9 cellular contexts compared by ENCODE assay signal in the genomic region with DNA sequence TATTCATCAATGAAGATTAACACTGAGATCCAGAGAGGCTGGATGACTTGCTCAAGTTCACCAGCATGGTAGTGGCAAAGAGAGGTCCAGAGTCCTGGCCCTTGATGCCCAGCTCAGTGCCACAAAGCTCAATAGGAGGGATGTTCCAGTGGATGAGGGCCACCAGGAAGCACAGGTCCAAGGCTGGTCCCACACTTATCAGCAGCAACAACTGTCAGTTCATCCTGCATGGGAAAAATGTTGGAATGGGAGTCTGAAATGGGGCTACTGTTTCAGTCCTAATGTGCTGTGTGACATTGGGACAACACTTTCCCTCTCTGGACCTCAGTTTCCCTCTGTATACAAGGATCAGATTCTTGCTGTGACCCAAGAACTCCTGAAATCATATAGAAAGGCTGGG. TPM values are rescaled to one million over a fixed set of nuclear protein-coding genes. Genes with fewer than 3 reads are reported as not detected.
"Had no signal": no experiment of that assay in that cellular context is flagged by ENCODE, and none has a peak within 500 bp of the region (broad histone marks: within the 10 kb centered on the region; RNA-seq: fewer than 3 reads in every experiment).

No MANE protein-coding gene starts in this region.

- H3K9me3 ChIP-seq: HAP-1 had no signal

- H3K27ac Mint-ChIP-seq: IgD-negative memory B cell had no signal

- H3K4me1 Mint-ChIP-seq: IgD-negative memory B cell had no signal

- H3K4me3 Mint-ChIP-seq: IgD-negative memory B cell had no signal

- ATAC-seq: HCT116 had no signal

- H3K4me1 ChIP-seq: HAP-1 had no signal

- H3K4me3 ChIP-seq: GM23248, HAP-1 had no signal

- H3K27me3 Mint-ChIP-seq: IgD-negative memory B cell had no signal

- FAIRE-seq: HTR-8/SVneo had no signal

- H3K36me3 ChIP-seq: HAP-1 had no signal

- H3K36me3 Mint-ChIP-seq: IgD-negative memory B cell had no signal

- DNase-seq: GM23248, GOT3, H7, KBM-7 had no signal

- H3K27ac ChIP-seq: GM23248 had no signal

RNA-seq across cellular contexts. Expression of gene SERPINA5, which starts 11.2 kb away (rescaled TPM):
- total RNA-seq: GM23248 had no signal
- polyA plus RNA-seq: GM23248, IgD-negative memory B cell had no signal

RNA-seq across cellular contexts. Expression of gene SERPINA3, which starts 19.7 kb away (rescaled TPM):
- total RNA-seq: H7 had no signal
- polyA plus RNA-seq: IgD-negative memory B cell had no signal

RNA-seq across cellular contexts. Expression of gene SERPINA4, which starts 31.2 kb away (rescaled TPM):
- total RNA-seq: GM23248, H4, H7 had no signal
- polyA plus RNA-seq: GM23248, IgD-negative memory B cell had no signal
